In genomic region chr1:161020573-161021167, GRCh38 we compare ENCODE assay signal across 1 cellular context.
TF ChIP-seq lines count a peak whose summit lies in the region.

Gene F11R (minus strand): TSS chr1:161021152. CDS start chr1:161021073, 79 bp downstream.

TF ChIP-seq in K562, 482 proteins besides CTCF, POLR2A, EP300 and RAD21 (continued from another document and continues in another):
- TF ChIP-seq, protein P1, sequence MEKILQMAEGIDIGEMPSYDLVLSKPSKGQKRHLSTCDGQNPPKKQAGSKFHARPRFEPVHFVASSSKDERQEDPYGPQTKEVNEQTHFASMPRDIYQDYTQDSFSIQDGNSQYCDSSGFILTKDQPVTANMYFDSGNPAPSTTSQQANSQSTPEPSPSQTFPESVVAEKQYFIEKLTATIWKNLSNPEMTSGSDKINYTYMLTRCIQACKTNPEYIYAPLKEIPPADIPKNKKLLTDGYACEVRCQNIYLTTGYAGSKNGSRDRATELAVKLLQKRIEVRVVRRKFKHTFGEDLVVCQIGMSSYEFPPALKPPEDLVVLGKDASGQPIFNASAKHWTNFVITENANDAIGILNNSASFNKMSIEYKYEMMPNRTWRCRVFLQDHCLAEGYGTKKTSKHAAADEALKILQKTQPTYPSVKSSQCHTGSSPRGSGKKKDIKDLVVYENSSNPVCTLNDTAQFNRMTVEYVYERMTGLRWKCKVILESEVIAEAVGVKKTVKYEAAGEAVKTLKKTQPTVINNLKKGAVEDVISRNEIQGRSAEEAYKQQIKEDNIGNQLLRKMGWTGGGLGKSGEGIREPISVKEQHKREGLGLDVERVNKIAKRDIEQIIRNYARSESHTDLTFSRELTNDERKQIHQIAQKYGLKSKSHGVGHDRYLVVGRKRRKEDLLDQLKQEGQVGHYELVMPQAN (IDR thresholded peaks at IDR 0.05; ENCODE audit: borderline replicate concordance): peak; percentile 61
- TF ChIP-seq ZNF146 (CRISPR knock-in tag; IDR thresholded peaks at IDR 0.05; ENCODE audit: unreplicated experiment) (no peak), TCFL5 (CRISPR knock-in tag; conservative IDR thresholded peaks at IDR 0.05) (no peak), ZNF277 (CRISPR knock-in tag; IDR thresholded peaks at IDR 0.05; ENCODE audit: borderline replicate concordance) (no peak), SRSF1 (IDR thresholded peaks at IDR 0.05; ENCODE audit: low read depth, low read length) (no peak), DDX20 (tag; IDR thresholded peaks at IDR 0.05; ENCODE audit: low read depth) (no peak), SMARCA4 (IDR thresholded peaks at IDR 0.05) (peak; percentile 74), ZNF551 (CRISPR knock-in tag; IDR thresholded peaks at IDR 0.05) (no peak), CEBPG (CRISPR knock-in tag; IDR thresholded peaks at IDR 0.05) (peak; percentile 67; the same call in 1 of the 2 replicates), CEBPG (tag; conservative IDR thresholded peaks at IDR 0.05 in 1 of 2, IDR thresholded peaks at IDR 0.05 in 1 of 2) (no peak), MLLT1 (IDR thresholded peaks at IDR 0.05) (peak; percentile 34 to 91; a peak in 3 of 4 replicates), SAFB2 (IDR thresholded peaks at IDR 0.05; ENCODE audit: borderline replicate concordance, low read depth, low read length, severe bottlenecking) (no peak), HNRNPUL1 (IDR thresholded peaks at IDR 0.05; ENCODE audit: low read length) (no peak), STAT6 (CRISPR knock-in tag; IDR thresholded peaks at IDR 0.05) (no peak), ZNF212 (CRISPR knock-in tag; IDR thresholded peaks at IDR 0.05) (no peak), CREB3L1 (IDR thresholded peaks at IDR 0.05; ENCODE audit: borderline replicate concordance, low read depth) (peak; percentile 69), PKNOX1 (IDR thresholded peaks at IDR 0.05) (no peak), LARP7 (IDR thresholded peaks at IDR 0.05) (no peak; the same call in 1 of the 2 replicates), ETV5 (CRISPR knock-in tag; IDR thresholded peaks at IDR 0.05; ENCODE audit: low read depth) (peak; percentile 18; the same call in 1 of the 2 replicates), ZSCAN29 (IDR thresholded peaks at IDR 0.05) (no peak), ZNF830 (CRISPR knock-in tag; IDR thresholded peaks at IDR 0.05) (no peak), ESRRA (IDR thresholded peaks at IDR 0.05; ENCODE audit: borderline replicate concordance, low read depth) (peak; percentile 84)
- TF ChIP-seq, protein P2, sequence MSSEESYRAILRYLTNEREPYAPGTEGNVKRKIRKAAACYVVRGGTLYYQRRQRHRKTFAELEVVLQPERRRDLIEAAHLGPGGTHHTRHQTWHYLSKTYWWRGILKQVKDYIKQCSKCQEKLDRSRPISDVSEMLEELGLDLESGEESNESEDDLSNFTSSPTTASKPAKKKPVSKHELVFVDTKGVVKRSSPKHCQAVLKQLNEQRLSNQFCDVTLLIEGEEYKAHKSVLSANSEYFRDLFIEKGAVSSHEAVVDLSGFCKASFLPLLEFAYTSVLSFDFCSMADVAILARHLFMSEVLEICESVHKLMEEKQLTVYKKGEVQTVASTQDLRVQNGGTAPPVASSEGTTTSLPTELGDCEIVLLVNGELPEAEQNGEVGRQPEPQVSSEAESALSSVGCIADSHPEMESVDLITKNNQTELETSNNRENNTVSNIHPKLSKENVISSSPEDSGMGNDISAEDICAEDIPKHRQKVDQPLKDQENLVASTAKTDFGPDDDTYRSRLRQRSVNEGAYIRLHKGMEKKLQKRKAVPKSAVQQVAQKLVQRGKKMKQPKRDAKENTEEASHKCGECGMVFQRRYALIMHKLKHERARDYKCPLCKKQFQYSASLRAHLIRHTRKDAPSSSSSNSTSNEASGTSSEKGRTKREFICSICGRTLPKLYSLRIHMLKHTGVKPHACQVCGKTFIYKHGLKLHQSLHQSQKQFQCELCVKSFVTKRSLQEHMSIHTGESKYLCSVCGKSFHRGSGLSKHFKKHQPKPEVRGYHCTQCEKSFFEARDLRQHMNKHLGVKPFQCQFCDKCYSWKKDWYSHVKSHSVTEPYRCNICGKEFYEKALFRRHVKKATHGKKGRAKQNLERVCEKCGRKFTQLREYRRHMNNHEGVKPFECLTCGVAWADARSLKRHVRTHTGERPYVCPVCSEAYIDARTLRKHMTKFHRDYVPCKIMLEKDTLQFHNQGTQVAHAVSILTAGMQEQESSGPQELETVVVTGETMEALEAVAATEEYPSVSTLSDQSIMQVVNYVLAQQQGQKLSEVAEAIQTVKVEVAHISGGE (CRISPR knock-in tag; IDR thresholded peaks at IDR 0.05): no peak
- TF ChIP-seq, protein P3, sequence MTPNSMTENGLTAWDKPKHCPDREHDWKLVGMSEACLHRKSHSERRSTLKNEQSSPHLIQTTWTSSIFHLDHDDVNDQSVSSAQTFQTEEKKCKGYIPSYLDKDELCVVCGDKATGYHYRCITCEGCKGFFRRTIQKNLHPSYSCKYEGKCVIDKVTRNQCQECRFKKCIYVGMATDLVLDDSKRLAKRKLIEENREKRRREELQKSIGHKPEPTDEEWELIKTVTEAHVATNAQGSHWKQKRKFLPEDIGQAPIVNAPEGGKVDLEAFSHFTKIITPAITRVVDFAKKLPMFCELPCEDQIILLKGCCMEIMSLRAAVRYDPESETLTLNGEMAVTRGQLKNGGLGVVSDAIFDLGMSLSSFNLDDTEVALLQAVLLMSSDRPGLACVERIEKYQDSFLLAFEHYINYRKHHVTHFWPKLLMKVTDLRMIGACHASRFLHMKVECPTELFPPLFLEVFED (CRISPR knock-in tag; conservative IDR thresholded peaks at IDR 0.05): no peak
- TF ChIP-seq, protein P4, sequence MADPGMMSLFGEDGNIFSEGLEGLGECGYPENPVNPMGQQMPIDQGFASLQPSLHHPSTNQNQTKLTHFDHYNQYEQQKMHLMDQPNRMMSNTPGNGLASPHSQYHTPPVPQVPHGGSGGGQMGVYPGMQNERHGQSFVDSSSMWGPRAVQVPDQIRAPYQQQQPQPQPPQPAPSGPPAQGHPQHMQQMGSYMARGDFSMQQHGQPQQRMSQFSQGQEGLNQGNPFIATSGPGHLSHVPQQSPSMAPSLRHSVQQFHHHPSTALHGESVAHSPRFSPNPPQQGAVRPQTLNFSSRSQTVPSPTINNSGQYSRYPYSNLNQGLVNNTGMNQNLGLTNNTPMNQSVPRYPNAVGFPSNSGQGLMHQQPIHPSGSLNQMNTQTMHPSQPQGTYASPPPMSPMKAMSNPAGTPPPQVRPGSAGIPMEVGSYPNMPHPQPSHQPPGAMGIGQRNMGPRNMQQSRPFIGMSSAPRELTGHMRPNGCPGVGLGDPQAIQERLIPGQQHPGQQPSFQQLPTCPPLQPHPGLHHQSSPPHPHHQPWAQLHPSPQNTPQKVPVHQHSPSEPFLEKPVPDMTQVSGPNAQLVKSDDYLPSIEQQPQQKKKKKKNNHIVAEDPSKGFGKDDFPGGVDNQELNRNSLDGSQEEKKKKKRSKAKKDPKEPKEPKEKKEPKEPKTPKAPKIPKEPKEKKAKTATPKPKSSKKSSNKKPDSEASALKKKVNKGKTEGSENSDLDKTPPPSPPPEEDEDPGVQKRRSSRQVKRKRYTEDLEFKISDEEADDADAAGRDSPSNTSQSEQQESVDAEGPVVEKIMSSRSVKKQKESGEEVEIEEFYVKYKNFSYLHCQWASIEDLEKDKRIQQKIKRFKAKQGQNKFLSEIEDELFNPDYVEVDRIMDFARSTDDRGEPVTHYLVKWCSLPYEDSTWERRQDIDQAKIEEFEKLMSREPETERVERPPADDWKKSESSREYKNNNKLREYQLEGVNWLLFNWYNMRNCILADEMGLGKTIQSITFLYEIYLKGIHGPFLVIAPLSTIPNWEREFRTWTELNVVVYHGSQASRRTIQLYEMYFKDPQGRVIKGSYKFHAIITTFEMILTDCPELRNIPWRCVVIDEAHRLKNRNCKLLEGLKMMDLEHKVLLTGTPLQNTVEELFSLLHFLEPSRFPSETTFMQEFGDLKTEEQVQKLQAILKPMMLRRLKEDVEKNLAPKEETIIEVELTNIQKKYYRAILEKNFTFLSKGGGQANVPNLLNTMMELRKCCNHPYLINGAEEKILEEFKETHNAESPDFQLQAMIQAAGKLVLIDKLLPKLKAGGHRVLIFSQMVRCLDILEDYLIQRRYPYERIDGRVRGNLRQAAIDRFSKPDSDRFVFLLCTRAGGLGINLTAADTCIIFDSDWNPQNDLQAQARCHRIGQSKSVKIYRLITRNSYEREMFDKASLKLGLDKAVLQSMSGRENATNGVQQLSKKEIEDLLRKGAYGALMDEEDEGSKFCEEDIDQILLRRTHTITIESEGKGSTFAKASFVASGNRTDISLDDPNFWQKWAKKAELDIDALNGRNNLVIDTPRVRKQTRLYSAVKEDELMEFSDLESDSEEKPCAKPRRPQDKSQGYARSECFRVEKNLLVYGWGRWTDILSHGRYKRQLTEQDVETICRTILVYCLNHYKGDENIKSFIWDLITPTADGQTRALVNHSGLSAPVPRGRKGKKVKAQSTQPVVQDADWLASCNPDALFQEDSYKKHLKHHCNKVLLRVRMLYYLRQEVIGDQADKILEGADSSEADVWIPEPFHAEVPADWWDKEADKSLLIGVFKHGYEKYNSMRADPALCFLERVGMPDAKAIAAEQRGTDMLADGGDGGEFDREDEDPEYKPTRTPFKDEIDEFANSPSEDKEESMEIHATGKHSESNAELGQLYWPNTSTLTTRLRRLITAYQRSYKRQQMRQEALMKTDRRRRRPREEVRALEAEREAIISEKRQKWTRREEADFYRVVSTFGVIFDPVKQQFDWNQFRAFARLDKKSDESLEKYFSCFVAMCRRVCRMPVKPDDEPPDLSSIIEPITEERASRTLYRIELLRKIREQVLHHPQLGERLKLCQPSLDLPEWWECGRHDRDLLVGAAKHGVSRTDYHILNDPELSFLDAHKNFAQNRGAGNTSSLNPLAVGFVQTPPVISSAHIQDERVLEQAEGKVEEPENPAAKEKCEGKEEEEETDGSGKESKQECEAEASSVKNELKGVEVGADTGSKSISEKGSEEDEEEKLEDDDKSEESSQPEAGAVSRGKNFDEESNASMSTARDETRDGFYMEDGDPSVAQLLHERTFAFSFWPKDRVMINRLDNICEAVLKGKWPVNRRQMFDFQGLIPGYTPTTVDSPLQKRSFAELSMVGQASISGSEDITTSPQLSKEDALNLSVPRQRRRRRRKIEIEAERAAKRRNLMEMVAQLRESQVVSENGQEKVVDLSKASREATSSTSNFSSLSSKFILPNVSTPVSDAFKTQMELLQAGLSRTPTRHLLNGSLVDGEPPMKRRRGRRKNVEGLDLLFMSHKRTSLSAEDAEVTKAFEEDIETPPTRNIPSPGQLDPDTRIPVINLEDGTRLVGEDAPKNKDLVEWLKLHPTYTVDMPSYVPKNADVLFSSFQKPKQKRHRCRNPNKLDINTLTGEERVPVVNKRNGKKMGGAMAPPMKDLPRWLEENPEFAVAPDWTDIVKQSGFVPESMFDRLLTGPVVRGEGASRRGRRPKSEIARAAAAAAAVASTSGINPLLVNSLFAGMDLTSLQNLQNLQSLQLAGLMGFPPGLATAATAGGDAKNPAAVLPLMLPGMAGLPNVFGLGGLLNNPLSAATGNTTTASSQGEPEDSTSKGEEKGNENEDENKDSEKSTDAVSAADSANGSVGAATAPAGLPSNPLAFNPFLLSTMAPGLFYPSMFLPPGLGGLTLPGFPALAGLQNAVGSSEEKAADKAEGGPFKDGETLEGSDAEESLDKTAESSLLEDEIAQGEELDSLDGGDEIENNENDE (IDR thresholded peaks at IDR 0.05; ENCODE audit: low read depth, low read length): no peak
